ENCODE assay signal across 9 cellular contexts in genomic region chr20:50762435-50763201, GRCh38. TPM values are rescaled to one million over a fixed set of nuclear protein-coding genes. Genes with fewer than 3 reads are reported as not detected.
DNase-seq lines count a peak whose midpoint lies in the region; ATAC-seq and TF ChIP-seq lines count a peak whose summit lies in the region.
"Had no signal": no experiment of that assay in that cellular context is flagged by ENCODE, and none has a peak within 500 bp of the region (broad histone marks: within the 10 kb centered on the region; RNA-seq: fewer than 3 reads in every experiment).

No MANE protein-coding gene starts in this region.

- no peak overlapping the region for H3K4me3 Mint-ChIP-seq in activated T-helper 2 cell treated with anti-CD3 and anti-CD28 coated beads, Interferon-gamma antibody, Interleukin-2, Interleukin-4, amounts not matched to agents 10 μg/mL and 5 μg/mL and 100 μg/mL, durations not matched to agents 14 hours and 24 hours and 36 hours (ENCODE audit: low read depth)
- H3K4me3 Mint-ChIP-seq in stimulated activated memory B cell treated with anti-CD40 and anti-IgM and Interleukin-4, amounts not matched to agents 10 μg/mL and 1 μg/mL and 100 μg/mL, for 72 hours = no peak overlapping the region

- H3K4me1 ChIP-seq in subcutaneous abdominal adipose tissue (ENCODE audit: control insufficient read depth in 5 of 5, insufficient read depth in 5 of 5, low read length in 5 of 5) = peaks cover 2 to 18% (median 16%) of the 10 kb centered on the region in 5 donors

- H3K27me3 Mint-ChIP-seq in activated T-helper 2 cell treated with anti-CD3 and anti-CD28 coated beads, Interferon-gamma antibody, Interleukin-2, Interleukin-4, amounts not matched to agents 10 μg/mL and 5 μg/mL and 100 μg/mL, durations not matched to agents 14 hours and 24 hours and 36 hours (ENCODE audit: low read depth) = peaks cover 3% of the 10 kb centered on the region
- peaks cover 20% of the 10 kb centered on the region for H3K27me3 Mint-ChIP-seq in stimulated activated memory B cell treated with anti-CD40 and anti-IgM and Interleukin-4, amounts not matched to agents 10 μg/mL and 1 μg/mL and 100 μg/mL, for 72 hours

- H3K27ac ChIP-seq in brain microvascular endothelial cell (no peak overlapping the region), subcutaneous abdominal adipose tissue (ENCODE audit: low read depth, low read length) (peak overlapping the region; percentile 55)

- no peaks in the 10 kb centered on the region for H3K9me3 ChIP-seq in subcutaneous abdominal adipose tissue (ENCODE audit: control insufficient read depth in 5 of 5, low read length in 5 of 5)

- ATAC-seq in HG03571 (IDR thresholded peaks at IDR 0.05; ENCODE audit: unreplicated experiment) (no peak), HG03457 (IDR thresholded peaks at IDR 0.05; ENCODE audit: unreplicated experiment) (no peak)
- ATAC-seq in stimulated activated memory B cell treated with anti-CD40 and anti-IgM and Interleukin-4, amounts not matched to agents 10 μg/mL and 1 μg/mL and 100 μg/mL, for 72 hours = no peak

- no peaks in the 10 kb centered on the region for H3K9me3 Mint-ChIP-seq in activated T-helper 2 cell treated with anti-CD3 and anti-CD28 coated beads, Interferon-gamma antibody, Interleukin-2, Interleukin-4, amounts not matched to agents 10 μg/mL and 5 μg/mL and 100 μg/mL, durations not matched to agents 14 hours and 24 hours and 36 hours
- no peaks in the 10 kb centered on the region for H3K9me3 Mint-ChIP-seq in stimulated activated memory B cell treated with anti-CD40 and anti-IgM and Interleukin-4, amounts not matched to agents 10 μg/mL and 1 μg/mL and 100 μg/mL, for 72 hours

- H3K4me1 Mint-ChIP-seq in activated T-helper 2 cell treated with anti-CD3 and anti-CD28 coated beads, Interferon-gamma antibody, Interleukin-2, Interleukin-4, amounts not matched to agents 10 μg/mL and 5 μg/mL and 100 μg/mL, durations not matched to agents 14 hours and 24 hours and 36 hours (ENCODE audit: low read depth) = no peaks in the 10 kb centered on the region
- H3K4me1 Mint-ChIP-seq in stimulated activated memory B cell treated with anti-CD40 and anti-IgM and Interleukin-4, amounts not matched to agents 10 μg/mL and 1 μg/mL and 100 μg/mL, for 72 hours = peaks cover 6% of the 10 kb centered on the region

- TF ChIP-seq CTCF in brain microvascular endothelial cell (IDR thresholded peaks at IDR 0.05; ENCODE audit: low read depth, low read length, missing control alignments) = no peak

- H3K4me3 ChIP-seq in brain microvascular endothelial cell (ENCODE audit: low read depth, low read length) = no peak overlapping the region
- H3K4me3 ChIP-seq in subcutaneous abdominal adipose tissue (ENCODE audit: low read depth in 1 of 5, low read length in 5 of 5) = no peak overlapping the region

- no peaks in the 10 kb centered on the region for H3K36me3 ChIP-seq in brain microvascular endothelial cell (replicated peaks)
- H3K36me3 ChIP-seq in subcutaneous abdominal adipose tissue (ENCODE audit: control insufficient read depth in 5 of 5, insufficient read depth in 5 of 5, low read length in 5 of 5) = no peaks in the 10 kb centered on the region

- H3K27me3 ChIP-seq in brain microvascular endothelial cell (replicated peaks) (no peaks in the 10 kb centered on the region), subcutaneous abdominal adipose tissue (ENCODE audit: control insufficient read depth in 5 of 5, insufficient read depth in 4 of 5, low read length in 5 of 5) (no peaks in the 10 kb centered on the region)

- H3K9ac ChIP-seq in subcutaneous abdominal adipose tissue (ENCODE audit: low read length in 5 of 5) = no peak overlapping the region

- no peak overlapping the region for H3K27ac Mint-ChIP-seq in activated T-helper 2 cell treated with anti-CD3 and anti-CD28 coated beads, Interferon-gamma antibody, Interleukin-2, Interleukin-4, amounts not matched to agents 10 μg/mL and 5 μg/mL and 100 μg/mL, durations not matched to agents 14 hours and 24 hours and 36 hours
- H3K27ac Mint-ChIP-seq in stimulated activated memory B cell treated with anti-CD40 and anti-IgM and Interleukin-4, amounts not matched to agents 10 μg/mL and 1 μg/mL and 100 μg/mL, for 72 hours = no peak overlapping the region

- no peaks in the 10 kb centered on the region for H3K36me3 Mint-ChIP-seq in activated T-helper 2 cell treated with anti-CD3 and anti-CD28 coated beads, Interferon-gamma antibody, Interleukin-2, Interleukin-4, amounts not matched to agents 10 μg/mL and 5 μg/mL and 100 μg/mL, durations not matched to agents 14 hours and 24 hours and 36 hours (ENCODE audit: low read depth)
- no peaks in the 10 kb centered on the region for H3K36me3 Mint-ChIP-seq in stimulated activated memory B cell treated with anti-CD40 and anti-IgM and Interleukin-4, amounts not matched to agents 10 μg/mL and 1 μg/mL and 100 μg/mL, for 72 hours

- intact Hi-C loops in activated T-helper 2 cell treated with anti-CD3 and anti-CD28 coated beads, Interferon-gamma antibody, Interleukin-2, Interleukin-4, amounts not matched to agents 10 μg/mL and 5 μg/mL and 100 μg/mL, durations not matched to agents 14 hours and 24 hours and 36 hours (cut with micrococcal nuclease) = no loop called here

- peak; percentile 66 for DNase-seq in HS-5 (ENCODE audit: low read depth)
- peak; percentile 52 for DNase-seq in brain microvascular endothelial cell
- DNase-seq in kidney glomerular epithelial cell (lab: John Stamatoyannopoulos, UW) = peak; percentile 30
- no peak for DNase-seq in activated T-helper 2 cell treated with anti-CD3 and anti-CD28 coated beads, Interferon-gamma antibody, Interleukin-2, Interleukin-4, amounts not matched to agents 10 μg/mL and 5 μg/mL and 100 μg/mL, durations not matched to agents 14 hours and 24 hours and 36 hours (ENCODE audit: low spot score)

- in situ Hi-C loops in brain microvascular endothelial cell (cut with HindIII; ENCODE audit: low pct_ligation_motif_present, low sequenced_read_pairs) = no loop called here

RNA-seq across cellular contexts. Expression of gene PARD6B, which starts 31.2 kb away (rescaled TPM):
- total RNA-seq in activated T-helper 2 cell treated with anti-CD3 and anti-CD28 coated beads, Interferon-gamma antibody, Interleukin-2, Interleukin-4, amounts not matched to agents 10 μg/mL and 5 μg/mL and 100 μg/mL, durations not matched to agents 14 hours and 24 hours and 36 hours = 4.7 and 5.7 TPM in 2 replicates
- total RNA-seq: endothelial cell of umbilical vein had no signal

RNA-seq across cellular contexts. Expression of gene BCAS4, which starts 32.2 kb away (rescaled TPM):
- 7.4 and 8.7 TPM in 2 replicates for total RNA-seq in activated T-helper 2 cell treated with anti-CD3 and anti-CD28 coated beads, Interferon-gamma antibody, Interleukin-2, Interleukin-4, amounts not matched to agents 10 μg/mL and 5 μg/mL and 100 μg/mL, durations not matched to agents 14 hours and 24 hours and 36 hours
